ENCODE assay signal across 10 cellular contexts in genomic region chr14:67357583-67358354, GRCh38. TPM values are rescaled to one million over a fixed set of nuclear protein-coding genes. Genes with fewer than 3 reads are reported as not detected.
A peak's percentile ranks its signal among the peaks of the same experiment; 100 is the strongest.
DNase-seq lines count a peak whose midpoint lies in the region; ATAC-seq, FAIRE-seq and TF ChIP-seq lines count a peak whose summit lies in the region.
"Had no signal": no experiment of that assay in that cellular context is flagged by ENCODE, and none has a peak within 500 bp of the region (broad histone marks: within the 10 kb centered on the region; RNA-seq: fewer than 3 reads in every experiment).

No MANE protein-coding gene starts in this region.

- no peak for TF ChIP-seq CTCF in A549 (IDR thresholded peaks at IDR 0.05)
- TF ChIP-seq CTCF in BE2C (IDR thresholded peaks at IDR 0.05; ENCODE audit: low read depth, low read length), result no peak

- CTCF ChIA-PET in A549 (lab: Yijun Ruan, JAX), result interaction anchor here (0.9 kb wide), 1 partner anchor 193 kb away, joined by 3 read pairs; no protein-coding TSS in a partner anchor

- H3K27ac ChIP-seq in A549, result no peak overlapping the region

- peak overlapping the region; percentile 92 for H3K4me3 Mint-ChIP-seq in activated T-helper 1 cell treated with anti-CD3 and anti-CD28 coated beads, Interleukin-12 subunit alpha, Interleukin-12 subunit beta, Interleukin-2, Interleukin-4 antibody, amounts not matched to agents 30 ng/mL and 10 ng/mL and 1 ng/mL, durations not matched to agents 14 hours and 24 hours and 36 hours
- peak overlapping the region; percentile 97 to 99 (median 99) for H3K4me3 Mint-ChIP-seq in immature natural killer cell

- POLR2A ChIA-PET in A549 (lab: Yijun Ruan, JAX), result no interaction called here

- TF ChIP-seq POLR2A in A549 (IDR thresholded peaks at IDR 0.05; ENCODE audit: low read length) (no peak), GM12892 (IDR thresholded peaks at IDR 0.05; ENCODE audit: low read depth, low read length) (no peak)

- no peaks in the 10 kb centered on the region for H3K27me3 Mint-ChIP-seq in activated T-helper 1 cell treated with anti-CD3 and anti-CD28 coated beads, Interleukin-12 subunit alpha, Interleukin-12 subunit beta, Interleukin-2, Interleukin-4 antibody, amounts not matched to agents 30 ng/mL and 10 ng/mL and 1 ng/mL, durations not matched to agents 14 hours and 24 hours and 36 hours (ENCODE audit: insufficient read depth)
- H3K27me3 Mint-ChIP-seq in immature natural killer cell (ENCODE audit: low read depth in 3 of 3), result peaks cover 8 to 9% (median 8%) of the 10 kb centered on the region in 3 donors

- no peak for FAIRE-seq in A549 (lab: Jason Lieb, UNC)
- FAIRE-seq in GM12892 (lab: Jason Lieb, UNC), result no peak

- TF ChIP-seq EP300 in A549 (IDR thresholded peaks at IDR 0.05), result no peak

- H3K9me3 ChIP-seq in A549 (no peaks in the 10 kb centered on the region), BE2C (no peaks in the 10 kb centered on the region)

- peak overlapping the region; percentile 40 for H3K27ac Mint-ChIP-seq in activated T-helper 1 cell treated with anti-CD3 and anti-CD28 coated beads, Interleukin-12 subunit alpha, Interleukin-12 subunit beta, Interleukin-2, Interleukin-4 antibody, amounts not matched to agents 30 ng/mL and 10 ng/mL and 1 ng/mL, durations not matched to agents 14 hours and 24 hours and 36 hours
- peak overlapping the region in 5 of 6 donors; percentile 38 to 100 (median 69) for H3K27ac Mint-ChIP-seq in immature natural killer cell

- H3K36me3 ChIP-seq in BE2C, result peaks cover 6% of the 10 kb centered on the region

- 58% methylated on average over 13 of the region's 13 CpGs for WGBS in A549 (ENCODE audit: missing lambda C conversion rate)

- no peak for DNase-seq in A549 (ENCODE audit: low read depth in 1 of 2, low spot score in 1 of 2)
- peak; percentile 11 for DNase-seq in GM03348 (ENCODE audit: low spot score)
- no peak for DNase-seq in activated T-helper 1 cell treated with anti-CD3 and anti-CD28 coated beads, Interleukin-12 subunit alpha, Interleukin-12 subunit beta, Interleukin-2, Interleukin-4 antibody, amounts not matched to agents 30 ng/mL and 10 ng/mL and 1 ng/mL, durations not matched to agents 14 hours and 24 hours and 36 hours (ENCODE audit: low spot score)
- DNase-seq in immature natural killer cell, result no peak
- no peak for DNase-seq in BE2C
- DNase-seq in GM12892 (ENCODE audit: insufficient read length), result no peak
- DNase-seq: NCI-H774; stimulated activated CD4-positive, alpha-beta T cell treated with anti-CD3 and anti-CD28 coated beads, Interleukin-2, amount 100 ng/mL, for 24 hours had no signal

- H3K36me3 Mint-ChIP-seq in activated T-helper 1 cell treated with anti-CD3 and anti-CD28 coated beads, Interleukin-12 subunit alpha, Interleukin-12 subunit beta, Interleukin-2, Interleukin-4 antibody, amounts not matched to agents 30 ng/mL and 10 ng/mL and 1 ng/mL, durations not matched to agents 14 hours and 24 hours and 36 hours (ENCODE audit: low read depth), result peaks cover 16% of the 10 kb centered on the region
- H3K36me3 Mint-ChIP-seq in immature natural killer cell, result no peaks in the 10 kb centered on the region

- ATAC-seq in A549 (no peak), GM21515 (IDR thresholded peaks at IDR 0.05; ENCODE audit: unreplicated experiment) (no peak), HG02981 (IDR thresholded peaks at IDR 0.05; ENCODE audit: unreplicated experiment) (no peak)

- TF ChIP-seq RAD21 in A549 (conservative IDR thresholded peaks at IDR 0.05 in 1 of 2, IDR thresholded peaks at IDR 0.05 in 1 of 2), result no peak

- H3K4me1 ChIP-seq in A549 (peaks cover 30% of the 10 kb centered on the region), BE2C (no peaks in the 10 kb centered on the region)

- H3K4me3 ChIP-seq in A549, result no peak overlapping the region
- H3K4me3 ChIP-seq in BE2C (ENCODE audit: low read depth, low read length), result no peak overlapping the region; the same call in 1 of the 2 replicates

- no peaks in the 10 kb centered on the region for H3K27me3 ChIP-seq in BE2C

- H3K4me1 Mint-ChIP-seq in activated T-helper 1 cell treated with anti-CD3 and anti-CD28 coated beads, Interleukin-12 subunit alpha, Interleukin-12 subunit beta, Interleukin-2, Interleukin-4 antibody, amounts not matched to agents 30 ng/mL and 10 ng/mL and 1 ng/mL, durations not matched to agents 14 hours and 24 hours and 36 hours (ENCODE audit: low read depth), result peaks cover 61% of the 10 kb centered on the region
- peaks cover 43 to 61% of the 10 kb centered on the region in 2 donors for H3K4me1 Mint-ChIP-seq in immature natural killer cell

- intact Hi-C loops in activated T-helper 1 cell treated with anti-CD3 and anti-CD28 coated beads, Interleukin-12 subunit alpha, Interleukin-12 subunit beta, Interleukin-2, Interleukin-4 antibody, amounts not matched to agents 30 ng/mL and 10 ng/mL and 1 ng/mL, durations not matched to agents 14 hours and 24 hours and 36 hours (cut with micrococcal nuclease), result loop anchor here (10.0 kb wide), 1 partner anchor 743 kb away; no protein-coding TSS in a partner anchor

- peak overlapping the region; percentile 94 for H3K4me2 ChIP-seq in A549

- H3K9me3 Mint-ChIP-seq in activated T-helper 1 cell treated with anti-CD3 and anti-CD28 coated beads, Interleukin-12 subunit alpha, Interleukin-12 subunit beta, Interleukin-2, Interleukin-4 antibody, amounts not matched to agents 30 ng/mL and 10 ng/mL and 1 ng/mL, durations not matched to agents 14 hours and 24 hours and 36 hours, result no peaks in the 10 kb centered on the region
- no peaks in the 10 kb centered on the region for H3K9me3 Mint-ChIP-seq in immature natural killer cell

TF ChIP-seq in A549, 52 proteins besides CTCF, POLR2A, EP300 and RAD21 (continues in another document):
- no peak for TF ChIP-seq CEBPB (IDR thresholded peaks at IDR 0.05)
- no peak for TF ChIP-seq ZC3H11A (IDR thresholded peaks at IDR 0.05)
- no peak for TF ChIP-seq PHF8 (IDR thresholded peaks at IDR 0.05; ENCODE audit: borderline replicate concordance, low read depth)
- no peak for TF ChIP-seq MAZ (IDR thresholded peaks at IDR 0.05; ENCODE audit: borderline replicate concordance, low read depth, low read length)
- TF ChIP-seq GATA3 (IDR thresholded peaks at IDR 0.05; ENCODE audit: borderline replicate concordance), result no peak
- no peak for TF ChIP-seq NR3C1 (IDR thresholded peaks at IDR 0.05)
- no peak for TF ChIP-seq HDAC2 (IDR thresholded peaks at IDR 0.05)
- TF ChIP-seq HOXB13 (CRISPR knock-in tag; IDR thresholded peaks at IDR 0.05; ENCODE audit: low read depth), result no peak
- TF ChIP-seq MAFK (IDR thresholded peaks at IDR 0.05; ENCODE audit: partially characterized antibody), result no peak
- TF ChIP-seq KDM5A (IDR thresholded peaks at IDR 0.05), result no peak
- TF ChIP-seq CBX8 (IDR thresholded peaks at IDR 0.05), result no peak
- no peak for TF ChIP-seq SMC3 (IDR thresholded peaks at IDR 0.05)
- no peak for TF ChIP-seq POLR2AphosphoS2 (conservative IDR thresholded peaks at IDR 0.05; ENCODE audit: low read length)
- TF ChIP-seq ZNF302 (CRISPR knock-in tag; IDR thresholded peaks at IDR 0.05), result no peak
- no peak for TF ChIP-seq E2F6 (IDR thresholded peaks at IDR 0.05; ENCODE audit: borderline replicate concordance, low read depth)

RNA-seq across cellular contexts. Expression of gene ATP6V1D, which starts 1.8 kb away (rescaled TPM):
- 70.4 and 81.7 TPM in 2 replicates for polyA plus RNA-seq in A549 (2011; rRNA removed)
- 19.5 and 20.5 TPM in 2 replicates for polyA plus RNA-seq in A549 (2012; cell fraction: cytosol; rRNA removed)
- 7.8 and 15.6 TPM in 2 replicates for polyA plus RNA-seq in A549 (2012; cell fraction: nucleus; rRNA removed)
- polyA plus RNA-seq in A549 (2017; fragmentation: RNase III; extraction: RNeasy Plus Mini Kit Qiagen cat#74134 plus additional on column Dnase treatment), result 95.0 to 104 TPM (median 101 TPM) in 3 replicates
- 23.3 and 30.2 TPM in 2 replicates for polyA minus RNA-seq in A549 (2011; rRNA and poly(A)+ RNA removed)
- 29.1 and 30.8 TPM in 2 replicates for total RNA-seq in activated T-helper 1 cell treated with anti-CD3 and anti-CD28 coated beads, Interleukin-12 subunit alpha, Interleukin-12 subunit beta, Interleukin-2, Interleukin-4 antibody, amounts not matched to agents 30 ng/mL and 10 ng/mL and 1 ng/mL, durations not matched to agents 14 hours and 24 hours and 36 hours
- 10 to 100 TPM; 74.0 to 94.9 (median 80.1) TPM for polyA plus RNA-seq in immature natural killer cell
- polyA plus RNA-seq in BE2C (2012; ENCODE audit: insufficient read depth, insufficient read length, low read depth), result 135 TPM
- polyA plus RNA-seq in GM12892 (2012; ENCODE audit: missing spikeins), result 42.6 TPM

RNA-seq across cellular contexts. Expression of gene EIF2S1, which starts 2.4 kb away (rescaled TPM):
- polyA plus RNA-seq in A549 (2011; rRNA removed), result 192 and 393 TPM in 2 replicates
- 66.6 and 93.4 TPM in 2 replicates for polyA plus RNA-seq in A549 (2012; cell fraction: cytosol; rRNA removed)
- polyA plus RNA-seq in A549 (2012; cell fraction: nucleus; rRNA removed), result 25.6 and 30.5 TPM in 2 replicates
- polyA plus RNA-seq in A549 (2017; fragmentation: RNase III; extraction: RNeasy Plus Mini Kit Qiagen cat#74134 plus additional on column Dnase treatment), result 385 to 465 TPM (median 404 TPM) in 3 replicates
- 78.7 and 113 TPM in 2 replicates for polyA minus RNA-seq in A549 (2011; rRNA and poly(A)+ RNA removed)
- total RNA-seq in activated T-helper 1 cell treated with anti-CD3 and anti-CD28 coated beads, Interleukin-12 subunit alpha, Interleukin-12 subunit beta, Interleukin-2, Interleukin-4 antibody, amounts not matched to agents 30 ng/mL and 10 ng/mL and 1 ng/mL, durations not matched to agents 14 hours and 24 hours and 36 hours, result 234 and 245 TPM in 2 replicates
- polyA plus RNA-seq in immature natural killer cell, result 100 to 1,000 TPM; 131 to 159 (median 141) TPM
- 248 TPM for polyA plus RNA-seq in BE2C (2012; ENCODE audit: insufficient read depth, insufficient read length, low read depth)
- polyA plus RNA-seq in GM12892 (2012; ENCODE audit: missing spikeins), result 227 TPM

RNA-seq across cellular contexts. Expression of gene PLEK2, which starts 54.2 kb away (rescaled TPM):
- polyA plus RNA-seq in A549 (2011; rRNA removed), result 14.7 and 15.1 TPM in 2 replicates
- polyA plus RNA-seq in A549 (2012; cell fraction: cytosol; rRNA removed), result 10.5 and 12.6 TPM in 2 replicates
- 6.6 and 7.9 TPM in 2 replicates for polyA plus RNA-seq in A549 (2012; cell fraction: nucleus; rRNA removed)
- 13.0 to 16.1 TPM (median 14.6 TPM) in 3 replicates for polyA plus RNA-seq in A549 (2017; fragmentation: RNase III; extraction: RNeasy Plus Mini Kit Qiagen cat#74134 plus additional on column Dnase treatment)
- polyA minus RNA-seq in A549 (2011; rRNA and poly(A)+ RNA removed), result 7.6 and 7.8 TPM in 2 replicates
- total RNA-seq in activated T-helper 1 cell treated with anti-CD3 and anti-CD28 coated beads, Interleukin-12 subunit alpha, Interleukin-12 subunit beta, Interleukin-2, Interleukin-4 antibody, amounts not matched to agents 30 ng/mL and 10 ng/mL and 1 ng/mL, durations not matched to agents 14 hours and 24 hours and 36 hours, result 0.57 and 1.5 TPM in 2 replicates
- polyA plus RNA-seq in immature natural killer cell, result not detected
- not detected for polyA plus RNA-seq in BE2C (2012; ENCODE audit: insufficient read depth, insufficient read length, low read depth)
- not detected for polyA plus RNA-seq in GM12892 (2012; ENCODE audit: missing spikeins)

Comparison
In these comparisons a context has a peak if more than half of its experiments do, and no peak if none do; other contexts are left out.
1. RNA of gene PLEK2, which starts 54.2 kb away (polyA plus RNA-seq): 6.6 to 16.1 TPM in A549; not detected in immature natural killer cell; every median in the first group is over 4 times any median in the second.